Comparison of ENCODE assay signal across 9 cellular contexts in the genomic region with DNA sequence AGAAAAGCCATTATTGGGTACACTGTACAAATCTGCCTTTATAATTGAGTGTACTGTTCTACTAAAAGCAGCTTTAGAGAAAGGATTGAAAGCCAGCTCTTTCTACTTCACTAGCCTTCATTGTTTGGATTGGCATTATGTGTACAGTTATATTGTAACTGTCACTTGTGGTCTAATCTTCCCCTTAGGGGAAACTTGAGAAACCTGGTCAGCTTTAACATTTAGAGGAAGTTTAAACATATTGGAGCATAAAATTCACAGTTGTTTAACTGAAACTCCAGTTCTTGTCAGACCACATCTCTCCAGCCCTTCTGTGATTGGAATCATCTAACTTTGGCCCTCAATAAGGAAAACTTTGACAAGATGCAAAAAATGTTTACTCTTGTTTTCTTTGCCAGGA. TPM values are rescaled to one million over a fixed set of nuclear protein-coding genes. Genes with fewer than 3 reads are reported as not detected.
DNase-seq lines count a peak whose midpoint lies in the region; ATAC-seq and TF ChIP-seq lines count a peak whose summit lies in the region.
"Had no signal": no experiment of that assay in that cellular context is flagged by ENCODE, and none has a peak within 500 bp of the region (broad histone marks: within the 10 kb centered on the region; RNA-seq: fewer than 3 reads in every experiment).

No MANE protein-coding gene starts in this region.

- no peak overlapping the region for H3K9ac ChIP-seq in skeletal muscle tissue (ENCODE audit: low read depth in 1 of 3, low read length in 3 of 3)

- H3K4me3 ChIP-seq in ACC112 (ENCODE audit: low read depth, low read length): no peak overlapping the region
- H3K4me3 ChIP-seq in ascending aorta: no peak overlapping the region
- no peak overlapping the region for H3K4me3 ChIP-seq in skeletal muscle tissue (ENCODE audit: low read length in 3 of 3)
- H3K4me3 ChIP-seq: pancreas had no signal

- peaks cover 8% of the 10 kb centered on the region for H3K79me2 ChIP-seq in ACC112 (ENCODE audit: control insufficient read depth, insufficient read depth, low read length, unreplicated experiment)

- peak overlapping the region; percentile 18 for H3K27ac ChIP-seq in ACC112 (ENCODE audit: low read depth, low read length)
- peak overlapping the region; percentile 39 to 63 for H3K27ac ChIP-seq in ascending aorta
- H3K27ac ChIP-seq in skeletal muscle tissue (ENCODE audit: low read depth, low read length): peak overlapping the region; percentile 5

- H3K27me3 ChIP-seq in ACC112 (ENCODE audit: insufficient read depth, low read length) (no peaks in the 10 kb centered on the region), ascending aorta (no peaks in the 10 kb centered on the region), skeletal muscle tissue (ENCODE audit: control insufficient read depth in 3 of 3, insufficient read depth in 3 of 3, low read length in 3 of 3) (no peaks in the 10 kb centered on the region)
- H3K27me3 ChIP-seq: pancreas had no signal

- DNase-seq in ascending aorta (ENCODE audit: low spot score in 2 of 2) (no peak), COLO829 (ENCODE audit: low spot score) (no peak), amniotic stem cell (lab: John Stamatoyannopoulos, UW) (no peak)
- DNase-seq in activated CD4-positive, alpha-beta T cell treated with anti-CD3 and anti-CD28 coated beads for 48 hours: no peak

- no peaks in the 10 kb centered on the region for H3K9me3 ChIP-seq in ascending aorta
- no peaks in the 10 kb centered on the region for H3K9me3 ChIP-seq in skeletal muscle tissue (ENCODE audit: control insufficient read depth in 3 of 3, low read length in 3 of 3)
- H3K9me3 ChIP-seq: pancreas had no signal

- H3K36me3 ChIP-seq in ACC112 (ENCODE audit: insufficient read depth, low read length) (0 out of 2 replicates have a peak, but pooled peaks cover 5% of the 10 kb centered on the region), ascending aorta (no peaks in the 10 kb centered on the region), skeletal muscle tissue (ENCODE audit: control insufficient read depth in 3 of 3, insufficient read depth in 3 of 3, low read length in 3 of 3) (no peaks in the 10 kb centered on the region)
- H3K36me3 ChIP-seq: pancreas had no signal

- peak; percentile 69 for ATAC-seq in GM19043 (IDR thresholded peaks at IDR 0.05; ENCODE audit: low read depth, unreplicated experiment)
- ATAC-seq in HG03558 (IDR thresholded peaks at IDR 0.05; ENCODE audit: extremely low read depth, unreplicated experiment): peak; percentile 53

- no peak overlapping the region for H2AFZ ChIP-seq in ACC112 (ENCODE audit: low read length, unreplicated experiment)

- intact Hi-C loops in ascending aorta (cut with DNase I): no loop called here

- no peak for TF ChIP-seq CTCF in ascending aorta (IDR thresholded peaks at IDR 0.05)

- H3K4me1 ChIP-seq in ACC112 (ENCODE audit: control insufficient read depth, insufficient read depth, low read length, unreplicated experiment) (peaks cover 35% of the 10 kb centered on the region), ascending aorta (peaks cover 2 to 57% of the 10 kb centered on the region in 2 donors), skeletal muscle tissue (ENCODE audit: control insufficient read depth in 3 of 3, insufficient read depth in 3 of 3, low read length in 3 of 3) (peaks cover 25 to 29% (median 27%) of the 10 kb centered on the region in 3 donors)

RNA-seq across cellular contexts. Expression of a gene that starts 24.6 kb away (rescaled TPM):
- total RNA-seq in ascending aorta (89.3 TPM), skeletal muscle tissue (33.4 TPM)
